ENCODE assay signal across 24 cellular contexts in the genomic region with DNA sequence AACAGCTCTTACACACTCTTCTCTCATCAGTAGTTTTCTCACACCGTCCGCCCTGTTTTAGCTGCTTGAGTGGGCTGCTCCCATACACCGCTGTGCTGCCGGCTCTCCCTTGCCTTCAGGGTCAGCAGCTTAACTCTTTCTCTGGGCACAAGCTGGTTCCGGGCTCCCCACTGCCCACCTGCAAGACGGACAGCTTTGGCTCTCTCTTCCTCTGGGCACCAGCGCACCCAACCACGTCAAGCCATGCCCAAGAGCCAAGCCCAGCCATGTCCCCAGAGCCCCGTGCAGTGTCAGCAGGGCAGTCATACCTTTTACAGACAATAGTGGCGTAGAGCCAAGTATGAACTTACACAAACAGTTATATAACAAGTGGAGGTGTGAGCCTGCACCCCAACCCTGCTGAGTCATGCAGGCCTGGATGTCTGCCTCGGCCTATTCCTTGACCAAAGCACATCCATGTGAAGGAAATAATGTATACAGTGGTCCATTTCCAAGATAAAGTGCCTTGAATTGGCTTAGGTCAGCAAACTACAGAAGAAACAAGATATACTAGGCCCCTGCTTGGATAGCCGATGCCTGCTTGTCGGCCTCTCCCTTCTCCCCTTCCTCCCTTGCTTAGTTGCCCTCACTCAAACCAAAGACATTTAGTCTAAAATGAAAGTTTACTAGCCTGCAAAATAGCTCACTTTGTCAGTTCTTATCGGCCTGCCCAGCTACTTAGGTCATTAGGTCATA.
A peak's percentile ranks its signal among the peaks of the same experiment; 100 is the strongest.
DNase-seq lines count a peak whose midpoint lies in the region; ATAC-seq, FAIRE-seq and TF ChIP-seq lines count a peak whose summit lies in the region.
"Had no signal": no experiment of that assay in that cellular context is flagged by ENCODE, and none has a peak within 500 bp of the region (broad histone marks: within the 10 kb centered on the region; RNA-seq: fewer than 3 reads in every experiment).

No MANE protein-coding gene starts in this region.

- no peak overlapping the region for H3K4me3 ChIP-seq in right cardiac atrium (ENCODE audit: low read length)
- no peak overlapping the region for H3K4me3 ChIP-seq in right atrium auricular region
- H3K4me3 ChIP-seq in astrocyte (ENCODE audit: insufficient read depth, low read depth, low read length): no peak overlapping the region
- H3K4me3 ChIP-seq: body of pancreas, prostate gland had no signal

- H3K27me3 ChIP-seq in right cardiac atrium (ENCODE audit: control insufficient read depth, insufficient read depth): no peaks in the 10 kb centered on the region
- H3K27me3 ChIP-seq in right atrium auricular region: no peaks in the 10 kb centered on the region
- no peaks in the 10 kb centered on the region for H3K27me3 ChIP-seq in astrocyte (ENCODE audit: insufficient read depth, low read length)
- H3K27me3 ChIP-seq: body of pancreas had no signal

- H3K9ac ChIP-seq in astrocyte (ENCODE audit: low read length): no peak overlapping the region

- H3K36me3 ChIP-seq in right atrium auricular region: no peaks in the 10 kb centered on the region
- no peaks in the 10 kb centered on the region for H3K36me3 ChIP-seq in astrocyte (ENCODE audit: insufficient read depth, low read length)
- H3K36me3 ChIP-seq: prostate gland had no signal

- H3K4me2 ChIP-seq in astrocyte (ENCODE audit: low read length): no peak overlapping the region

- DNase-seq in right cardiac atrium (peak in 1 of 3 donors; percentile 20), right atrium auricular region (ENCODE audit: low spot score) (no peak), astrocyte (ENCODE audit: low read depth) (peak; percentile 41), kidney tubule cell (ENCODE audit: low spot score) (peak; percentile 16), T-helper 2 cell (no peak), NCI-H510A (lab: John Stamatoyannopoulos, UW) (no peak), nucleus accumbens (lab: John Stamatoyannopoulos, UW) (no peak)
- DNase-seq in activated T-helper 2 cell treated with anti-CD3 and anti-CD28 coated beads, Interferon-gamma antibody, Interleukin-2, Interleukin-4, amounts not matched to agents 10 μg/mL and 5 μg/mL and 100 μg/mL, durations not matched to agents 14 hours and 24 hours and 36 hours (ENCODE audit: low spot score): no peak
- DNase-seq: activated CD4-positive, alpha-beta T cell treated with anti-CD3 and anti-CD28 coated beads for 48 hours; activated CD8-positive, alpha-beta memory T cell treated with anti-CD3 and anti-CD28 coated beads, Interleukin-2, amount 50 U/mL, for 48 hours; activated naive CD4-positive, alpha-beta T cell treated with anti-CD3 and anti-CD28 coated beads, Interleukin-2, amount 50 U/mL, for 16 hours; body of pancreas; CD4-positive, alpha-beta T cell; DMS53; glutamatergic neuron; mesenchymal stem cell; NCI-H1436 treated with DMSO at 0.1 percent for 48 hours; NCI-H2171 treated with DMSO at 0.1 percent for 48 hours; NCI-H748 treated with DMSO at 0.1 percent for 48 hours; stimulated activated CD4-positive, alpha-beta T cell treated with anti-CD3 and anti-CD28 coated beads, Interleukin-15, amount 100 ng/mL, for 24 hours had no signal

- peaks cover 7% of the 10 kb centered on the region for H3K27me3 Mint-ChIP-seq in astrocyte (ENCODE audit: low read depth, unreplicated experiment)
- H3K27me3 Mint-ChIP-seq in activated T-helper 2 cell treated with anti-CD3 and anti-CD28 coated beads, Interferon-gamma antibody, Interleukin-2, Interleukin-4, amounts not matched to agents 10 μg/mL and 5 μg/mL and 100 μg/mL, durations not matched to agents 14 hours and 24 hours and 36 hours (ENCODE audit: low read depth): peaks cover 30% of the 10 kb centered on the region

- H3K4me1 ChIP-seq in right cardiac atrium (ENCODE audit: control insufficient read depth, insufficient read depth, low read length) (no peaks in the 10 kb centered on the region), right atrium auricular region (no peaks in the 10 kb centered on the region), astrocyte (ENCODE audit: insufficient read depth, low read length) (no peaks in the 10 kb centered on the region)
- H3K4me1 ChIP-seq: body of pancreas, prostate gland had no signal

- no peak for FAIRE-seq in astrocyte (lab: Jason Lieb, UNC)

- no peak overlapping the region for H2AFZ ChIP-seq in astrocyte (ENCODE audit: low read depth, low read length)

- H3K4me1 Mint-ChIP-seq in astrocyte (ENCODE audit: low read depth, unreplicated experiment): peaks cover 4% of the 10 kb centered on the region
- peaks cover 4% of the 10 kb centered on the region for H3K4me1 Mint-ChIP-seq in activated T-helper 2 cell treated with anti-CD3 and anti-CD28 coated beads, Interferon-gamma antibody, Interleukin-2, Interleukin-4, amounts not matched to agents 10 μg/mL and 5 μg/mL and 100 μg/mL, durations not matched to agents 14 hours and 24 hours and 36 hours (ENCODE audit: low read depth)
- H3K4me1 Mint-ChIP-seq: stimulated activated effector memory CD8-positive, alpha-beta T cell treated with anti-CD3 and anti-CD28 coated beads, Interleukin-12 subunit alpha, Interleukin-12 subunit beta, amount 100 ng/mL, for 72 hours had no signal

- H3K27ac ChIP-seq in right cardiac atrium (ENCODE audit: low read length) (no peak overlapping the region), right atrium auricular region (no peak overlapping the region), astrocyte (ENCODE audit: low read depth, low read length) (no peak overlapping the region)
- H3K27ac ChIP-seq: body of pancreas, prostate gland had no signal

- intact Hi-C loops in right cardiac atrium (cut with DNase I): no loop called here
- intact Hi-C loops in activated T-helper 2 cell treated with anti-CD3 and anti-CD28 coated beads, Interferon-gamma antibody, Interleukin-2, Interleukin-4, amounts not matched to agents 10 μg/mL and 5 μg/mL and 100 μg/mL, durations not matched to agents 14 hours and 24 hours and 36 hours (cut with micrococcal nuclease): no loop called here

- ATAC-seq in right cardiac atrium: peak; percentile 29 to 55
- ATAC-seq: body of pancreas; natural killer cell treated with Interleukin-12 subunit alpha and Interleukin-12 subunit beta and Interleukin-15 and Interleukin-18, amount 100 ng/mL, for 72 hours; stimulated activated effector memory CD8-positive, alpha-beta T cell treated with anti-CD3 and anti-CD28 coated beads, Interleukin-12 subunit alpha, Interleukin-12 subunit beta, amount 100 ng/mL, for 72 hours had no signal

- H3K9me3 Mint-ChIP-seq in astrocyte (ENCODE audit: unreplicated experiment): no peaks in the 10 kb centered on the region
- H3K9me3 Mint-ChIP-seq in activated T-helper 2 cell treated with anti-CD3 and anti-CD28 coated beads, Interferon-gamma antibody, Interleukin-2, Interleukin-4, amounts not matched to agents 10 μg/mL and 5 μg/mL and 100 μg/mL, durations not matched to agents 14 hours and 24 hours and 36 hours: no peaks in the 10 kb centered on the region
- H3K9me3 Mint-ChIP-seq: dendritic cell treated with granulocyte-macrophage colony-stimulating factor and Interleukin-4, amounts not matched to agents 40 ng/mL and 50 ng/mL, for 4 days; natural killer cell treated with Interleukin-12 subunit alpha and Interleukin-12 subunit beta and Interleukin-15 and Interleukin-18, amount 100 ng/mL, for 72 hours; stimulated activated effector memory CD8-positive, alpha-beta T cell treated with anti-CD3 and anti-CD28 coated beads, Interleukin-12 subunit alpha, Interleukin-12 subunit beta, amount 100 ng/mL, for 72 hours had no signal

- no peaks in the 10 kb centered on the region for H3K36me3 Mint-ChIP-seq in astrocyte (ENCODE audit: low read depth, unreplicated experiment)
- H3K36me3 Mint-ChIP-seq in activated T-helper 2 cell treated with anti-CD3 and anti-CD28 coated beads, Interferon-gamma antibody, Interleukin-2, Interleukin-4, amounts not matched to agents 10 μg/mL and 5 μg/mL and 100 μg/mL, durations not matched to agents 14 hours and 24 hours and 36 hours (ENCODE audit: low read depth): no peaks in the 10 kb centered on the region
- H3K36me3 Mint-ChIP-seq: natural killer cell treated with Interleukin-12 subunit alpha and Interleukin-12 subunit beta and Interleukin-15 and Interleukin-18, amount 100 ng/mL, for 72 hours; stimulated activated effector memory CD8-positive, alpha-beta T cell treated with anti-CD3 and anti-CD28 coated beads, Interleukin-12 subunit alpha, Interleukin-12 subunit beta, amount 100 ng/mL, for 72 hours had no signal

- no peaks in the 10 kb centered on the region for H3K79me2 ChIP-seq in astrocyte (ENCODE audit: insufficient read depth, low read length)

- H4K20me1 ChIP-seq in astrocyte (ENCODE audit: insufficient read depth, low read length): no peaks in the 10 kb centered on the region

- H3K9me3 ChIP-seq in right cardiac atrium (ENCODE audit: control insufficient read depth, low read length): no peaks in the 10 kb centered on the region
- H3K9me3 ChIP-seq in right atrium auricular region: peaks cover 0 to 3% of the 10 kb centered on the region in 2 donors
- no peaks in the 10 kb centered on the region for H3K9me3 ChIP-seq in astrocyte (ENCODE audit: insufficient read depth, low read depth, low read length)
- H3K9me3 ChIP-seq: body of pancreas, prostate gland had no signal

- no peak overlapping the region for H3K27ac Mint-ChIP-seq in astrocyte (ENCODE audit: unreplicated experiment)
- H3K27ac Mint-ChIP-seq in activated T-helper 2 cell treated with anti-CD3 and anti-CD28 coated beads, Interferon-gamma antibody, Interleukin-2, Interleukin-4, amounts not matched to agents 10 μg/mL and 5 μg/mL and 100 μg/mL, durations not matched to agents 14 hours and 24 hours and 36 hours: no peak overlapping the region
- H3K27ac Mint-ChIP-seq: CD4-positive, alpha-beta T cell; dendritic cell treated with granulocyte-macrophage colony-stimulating factor and Interleukin-4, amounts not matched to agents 40 ng/mL and 50 ng/mL, for 4 days; natural killer cell treated with Interleukin-12 subunit alpha and Interleukin-12 subunit beta and Interleukin-15 and Interleukin-18, amount 100 ng/mL, for 72 hours; stimulated activated effector memory CD8-positive, alpha-beta T cell treated with anti-CD3 and anti-CD28 coated beads, Interleukin-12 subunit alpha, Interleukin-12 subunit beta, amount 100 ng/mL, for 72 hours had no signal

- WGBS in right cardiac atrium: 58% methylated on average over 14 of the region's 14 CpGs

- no peak overlapping the region for H3K4me3 Mint-ChIP-seq in astrocyte (ENCODE audit: unreplicated experiment)
- no peak overlapping the region for H3K4me3 Mint-ChIP-seq in activated T-helper 2 cell treated with anti-CD3 and anti-CD28 coated beads, Interferon-gamma antibody, Interleukin-2, Interleukin-4, amounts not matched to agents 10 μg/mL and 5 μg/mL and 100 μg/mL, durations not matched to agents 14 hours and 24 hours and 36 hours (ENCODE audit: low read depth)
- H3K4me3 Mint-ChIP-seq: CD4-positive, alpha-beta T cell; dendritic cell treated with granulocyte-macrophage colony-stimulating factor and Interleukin-4, amounts not matched to agents 40 ng/mL and 50 ng/mL, for 4 days; natural killer cell treated with Interleukin-12 subunit alpha and Interleukin-12 subunit beta and Interleukin-15 and Interleukin-18, amount 100 ng/mL, for 72 hours; stimulated activated effector memory CD8-positive, alpha-beta T cell treated with anti-CD3 and anti-CD28 coated beads, Interleukin-12 subunit alpha, Interleukin-12 subunit beta, amount 100 ng/mL, for 72 hours had no signal

- TF ChIP-seq CTCF in right atrium auricular region (IDR thresholded peaks at IDR 0.05) (no peak), astrocyte (IDR thresholded peaks at IDR 0.05; ENCODE audit: insufficient read depth, low read depth, low read length) (no peak)

Comparison
In these comparisons a context has a peak if more than half of its experiments do, and no peak if none do; other contexts are left out.
1. DNase-seq: peak in astrocyte (single experiment) and kidney tubule cell (single experiment); none in right atrium auricular region (single experiment), T-helper 2 cell (0 of 5), NCI-H510A (single experiment), activated T-helper 2 cell treated with anti-CD3 and anti-CD28 coated beads, Interferon-gamma antibody, Interleukin-2, Interleukin-4, amounts not matched to agents 10 μg/mL and 5 μg/mL and 100 μg/mL, durations not matched to agents 14 hours and 24 hours and 36 hours (single experiment) and nucleus accumbens (0 of 56).